8 cellular contexts compared by ENCODE assay signal in genomic region chr2:101699191-101699938, GRCh38. TPM values are rescaled to one million over a fixed set of nuclear protein-coding genes. Genes with fewer than 3 reads are reported as not detected.
DNase-seq lines count a peak whose midpoint lies in the region; ATAC-seq, FAIRE-seq and TF ChIP-seq lines count a peak whose summit lies in the region.

No MANE protein-coding gene starts in this region.

- intact Hi-C loops in HepG2 (cut with micrococcal nuclease; ENCODE audit: unreplicated experiment): loop anchor here (1.0 to 5.0 kb wide), 3 partner anchors 87 to 132 kb away; no protein-coding TSS in a partner anchor

- no peak for TF ChIP-seq RAD21 in HepG2 (CRISPR knock-in tag; IDR thresholded peaks at IDR 0.05)

- TF ChIP-seq EP300 in HepG2 (IDR thresholded peaks at IDR 0.05; ENCODE audit: low read depth in 2 of 2, low read length in 2 of 2): no peak
- no peak for TF ChIP-seq EP300 in HepG2 (CRISPR knock-in tag; IDR thresholded peaks at IDR 0.05; ENCODE audit: borderline replicate concordance)
- TF ChIP-seq EP300 in tibial nerve (IDR thresholded peaks at IDR 0.05): no peak

- no peak for FAIRE-seq in HepG2 (lab: Jason Lieb, UNC)

- H3K9me3 ChIP-seq in HepG2 (ENCODE audit: low read length) (no peaks in the 10 kb centered on the region), tibial nerve (no peaks in the 10 kb centered on the region)

- H3K27me3 ChIP-seq in HepG2 (ENCODE audit: control insufficient read depth in 1 of 2, insufficient read depth in 2 of 2, low read length in 2 of 2) (no peaks in the 10 kb centered on the region; a peak in 1 of 5 replicates), tibial nerve (no peaks in the 10 kb centered on the region)

- DNase-seq in stimulated activated CD4-positive, alpha-beta T cell treated with anti-CD3 and anti-CD28 coated beads, Interleukin-2, amount 100 ng/mL, for 4 hours (ENCODE audit: low read depth): peak; percentile 46
- DNase-seq in stimulated activated CD4-positive, alpha-beta T cell treated with anti-CD3 and anti-CD28 coated beads, Interleukin-2, amount 100 ng/mL, for 48 hours: no peak
- peak; percentile 59 for DNase-seq in amniotic epithelial cell (ENCODE audit: low read depth)
- no peak for DNase-seq in HepG2 (ENCODE audit: low spot score)
- DNase-seq in tibial nerve (ENCODE audit: low spot score in 2 of 2): no peak
- DNase-seq in GM19238 (ENCODE audit: insufficient read length, low spot score): no peak

- no peak; a peak in 1 of 4 replicates for TF ChIP-seq POLR2A in HepG2 (IDR thresholded peaks at IDR 0.05; ENCODE audit: insufficient read depth in 1 of 2, low read depth in 2 of 2, low read length in 2 of 2)
- no peak for TF ChIP-seq POLR2A in tibial nerve (IDR thresholded peaks at IDR 0.05)

- H2AFZ ChIP-seq in HepG2 (ENCODE audit: low read length): no peak overlapping the region

- peak; percentile 6; the same call in 2 of the 3 replicates for ATAC-seq in HepG2
- ATAC-seq in HG03135 (IDR thresholded peaks at IDR 0.05; ENCODE audit: unreplicated experiment): no peak
- no peak for ATAC-seq in GM18498 (IDR thresholded peaks at IDR 0.05; ENCODE audit: unreplicated experiment)

- CTCF ChIA-PET in HepG2 (lab: Yijun Ruan, JAX; ENCODE audit: low intra/inter-chr PET ratio, low total read pairs): interaction anchor here (1.4 kb wide), 1 partner anchor 124 kb away, joined by 3 read pairs; no protein-coding TSS in a partner anchor

- H3K36me3 ChIP-seq in HepG2 (replicated peaks in 1 of 2; ENCODE audit: control insufficient read depth in 1 of 2, insufficient read depth in 2 of 2, low read length in 2 of 2) (peaks cover 4 to 10% of the 10 kb centered on the region in 2 experiments), tibial nerve (no peaks in the 10 kb centered on the region)

- peak overlapping the region; percentile 91 for H3K9ac ChIP-seq in HepG2 (ENCODE audit: insufficient read depth, low read depth, low read length)

- H3K79me2 ChIP-seq in HepG2 (ENCODE audit: insufficient read depth, low read length): peaks cover 62% of the 10 kb centered on the region

- peak overlapping the region; percentile 82 to 99 (median 97) for H3K4me3 ChIP-seq in HepG2 (replicated peaks in 1 of 3; ENCODE audit: insufficient read depth in 1 of 3, low read depth in 2 of 3, low read length in 3 of 3)
- H3K4me3 ChIP-seq in tibial nerve: peak overlapping the region; percentile 41 to 68 (median 66)

- H3K4me1 ChIP-seq in HepG2 (ENCODE audit: insufficient read depth, low read length) (peaks cover 58% of the 10 kb centered on the region), tibial nerve (peaks cover 0 to 58% (median 19%) of the 10 kb centered on the region in 4 donors)

- 3% methylated on average over 15 of the region's 15 CpGs for whole genome bisulfite sequencing in HepG2 (ENCODE audit: low lambda C conversion rate)
- 11 to 17% methylated on average over 15 of the region's 15 CpGs for WGBS in tibial nerve, 2 donors

- peaks cover 11% of the 10 kb centered on the region for H4K20me1 ChIP-seq in HepG2 (ENCODE audit: insufficient read depth, low read length)

- POLR2A ChIA-PET in HepG2 (lab: Yijun Ruan, JAX): interaction anchor here (0.8 to 4.5 kb wide), 14 partner anchors 9 to 181 kb away, joined by 3 to 46 read pairs (median 4); no protein-coding TSS in a partner anchor

- TF ChIP-seq CTCF in HepG2 (CRISPR knock-in tag; IDR thresholded peaks at IDR 0.05): no peak
- TF ChIP-seq CTCF in tibial nerve (IDR thresholded peaks at IDR 0.05): no peak

- in situ Hi-C loops in HepG2 (cut with HindIII; ENCODE audit: extremely low pct_ligation_motif_present, low pct_unique_long_range_greater_than_20kb): loop anchor here (5.0 kb wide), 1 partner anchor 182 kb away; no protein-coding TSS in a partner anchor

- peak overlapping the region; percentile 81 for H3K4me2 ChIP-seq in HepG2 (ENCODE audit: low read depth, low read length)

- no TSS peak for BruUV-seq in HepG2 (replicated peaks; lab: Mats Ljungman, UMichigan)

- H3K27ac ChIP-seq in HepG2 (ENCODE audit: extremely low read length, insufficient read depth, low read length) (peak overlapping the region; percentile 74), tibial nerve (peak overlapping the region; percentile 32 to 93 (median 74))

TF ChIP-seq in HepG2, 621 proteins besides CTCF, POLR2A, EP300 and RAD21 (continues in another document):
- TF ChIP-seq THAP11 (CRISPR knock-in tag; IDR thresholded peaks at IDR 0.05): 0 out of 2 replicates have a peak, but pooled peaks have one; percentile 1
- TF ChIP-seq ATF3 (CRISPR knock-in tag; IDR thresholded peaks at IDR 0.05): no peak
- no peak for TF ChIP-seq HOXA3 (CRISPR knock-in tag; IDR thresholded peaks at IDR 0.05)
- TF ChIP-seq ZNF362 (CRISPR knock-in tag; IDR thresholded peaks at IDR 0.05; ENCODE audit: borderline replicate concordance): 0 out of 2 replicates have a peak, but pooled peaks have one; percentile 14
- no peak for TF ChIP-seq ZBTB7B (CRISPR knock-in tag; IDR thresholded peaks at IDR 0.05)
- 0 out of 2 replicates have a peak, but pooled peaks have one; percentile 14 for TF ChIP-seq REPIN1 (CRISPR knock-in tag; IDR thresholded peaks at IDR 0.05; ENCODE audit: borderline replicate concordance, low read depth)
- 0 out of 2 replicates have a peak, but pooled peaks have one; percentile 13 for TF ChIP-seq ZNF800 (CRISPR knock-in tag; IDR thresholded peaks at IDR 0.05)
- TF ChIP-seq ZSCAN5A (CRISPR knock-in tag; IDR thresholded peaks at IDR 0.05; ENCODE audit: borderline replicate concordance): 0 out of 2 replicates have a peak, but pooled peaks have one; percentile 24
- peak; percentile 16 for TF ChIP-seq ZEB1 (IDR thresholded peaks at IDR 0.05; ENCODE audit: insufficient replicate concordance, low read depth)
- peak; percentile 22; the same call in 1 of the 2 replicates for TF ChIP-seq ISL2 (CRISPR knock-in tag; IDR thresholded peaks at IDR 0.05)

RNA-seq across cellular contexts. Expression of gene MAP4K4, which starts 1.9 kb away (rescaled TPM):
- 264 and 301 TPM in 2 replicates for total RNA-seq in HepG2 (2016; rRNA removed; fragmentation: Illumina TruSeq; extraction: Trizol)
- total RNA-seq in HepG2 (2016; cell fraction: cytosol; rRNA removed; fragmentation: Illumina TruSeq; extraction: Trizol; ENCODE audit: low read depth): 62.1 and 62.9 TPM in 2 replicates
- total RNA-seq in HepG2 (2016; cell fraction: insoluble cytoplasmic fraction; rRNA removed; fragmentation: Illumina TruSeq; extraction: Trizol): 264 and 269 TPM in 2 replicates
- total RNA-seq in HepG2 (2016; cell fraction: membrane; rRNA removed; fragmentation: Illumina TruSeq; extraction: Trizol): 200 and 238 TPM in 2 replicates
- 292 and 308 TPM in 2 replicates for total RNA-seq in HepG2 (2016; cell fraction: nucleus; rRNA removed; fragmentation: Illumina TruSeq; extraction: Trizol)
- polyA plus RNA-seq in HepG2 (2011; rRNA removed): 101 and 105 TPM in 2 replicates
- 67.0 and 72.8 TPM in 2 replicates for polyA plus RNA-seq in HepG2 (2011; cell fraction: cytosol; rRNA removed)
- polyA plus RNA-seq in HepG2 (2011; cell fraction: nucleus; rRNA removed): 261 and 287 TPM in 2 replicates
- polyA plus RNA-seq in HepG2 (2012): 138 and 155 TPM in 2 replicates
- polyA plus RNA-seq in HepG2 (2016; cell fraction: cytosol; fragmentation: Illumina TruSeq; extraction: Trizol; ENCODE audit: low read depth): 48.8 and 52.9 TPM in 2 replicates
- 269 and 298 TPM in 2 replicates for polyA plus RNA-seq in HepG2 (2016; cell fraction: insoluble cytoplasmic fraction; fragmentation: Illumina TruSeq; extraction: Trizol; ENCODE audit: low read depth)
- polyA plus RNA-seq in HepG2 (2016; cell fraction: membrane; fragmentation: Illumina TruSeq; extraction: Trizol; ENCODE audit: low read depth): 137 and 163 TPM in 2 replicates
- polyA plus RNA-seq in HepG2 (2016; cell fraction: nucleus; fragmentation: Illumina TruSeq; extraction: Trizol; ENCODE audit: insufficient read depth, low read depth): 298 and 312 TPM in 2 replicates
- polyA minus RNA-seq in HepG2 (2011; rRNA and poly(A)+ RNA removed; ENCODE audit: low replicate concordance): 84.0 and 279 TPM in 2 replicates
- polyA minus RNA-seq in HepG2 (2011; cell fraction: cytosol; rRNA and poly(A)+ RNA removed): 99.4 and 99.7 TPM in 2 replicates
- 680 and 703 TPM in 2 replicates for polyA minus RNA-seq in HepG2 (2011; cell fraction: nucleus; rRNA and poly(A)+ RNA removed)
- total RNA-seq in tibial nerve: 10 to 100 TPM; 78.0 to 85.7 (median 84.4) TPM

Comparison
In these comparisons a context has a peak if more than half of its experiments do, and no peak if none do; other contexts are left out.
1. DNase-seq: peak in stimulated activated CD4-positive, alpha-beta T cell treated with anti-CD3 and anti-CD28 coated beads, Interleukin-2, amount 100 ng/mL, for 4 hours (single experiment) and amniotic epithelial cell (single experiment); none in stimulated activated CD4-positive, alpha-beta T cell treated with anti-CD3 and anti-CD28 coated beads, Interleukin-2, amount 100 ng/mL, for 48 hours (0 of 2), HepG2 (single experiment), tibial nerve (0 of 2) and GM19238 (single experiment).